In genomic region chr2:235334179-235334578, GRCh38 we compare ENCODE assay signal across 24 cellular contexts.
A peak's percentile ranks its signal among the peaks of the same experiment; 100 is the strongest.
DNase-seq lines count a peak whose midpoint lies in the region; ATAC-seq and TF ChIP-seq lines count a peak whose summit lies in the region.
"Had no signal": no experiment of that assay in that cellular context is flagged by ENCODE, and none has a peak within 500 bp of the region (broad histone marks: within the 10 kb centered on the region; RNA-seq: fewer than 3 reads in every experiment).

No MANE protein-coding gene starts in this region.

- WGBS in endodermal cell (ENCODE audit: insufficient coverage in 1 of 2, insufficient read length in 1 of 2), 2 experiments = 69 to 100% methylated on average over 2 to 4 of the region's 4 CpGs
- 70 to 71% methylated on average over 4 of the region's 4 CpGs for WGBS in aorta, 2 donors

- DNase-seq in activated CD8-positive, alpha-beta memory T cell treated with anti-CD3 and anti-CD28 coated beads, Interleukin-2, amount 50 U/mL, for 48 hours = peak; percentile 13
- DNase-seq in activated CD8-positive, alpha-beta memory T cell treated with anti-CD3 and anti-CD28 coated beads, Interleukin-2, amount 10 ng/mL, durations not matched to agents 7 days and 5 days = no peak
- DNase-seq in endodermal cell (peak; percentile 15), omental fat pad (ENCODE audit: low spot score) (no peak), aorta (no peak), endothelial cell (ENCODE audit: low spot score) (no peak), tibial artery (no peak), NCI-H510A (lab: John Stamatoyannopoulos, UW) (no peak)
- DNase-seq: C1 segment of cervical spinal cord; CD4-positive, CD25-positive, alpha-beta regulatory T cell; CD8-positive, alpha-beta memory T cell; COR-L47; DMS 273 treated with DMSO at 0.1 percent for 48 hours; DMS53; DND-41; EL; GM23248; HFFc6; IMR-90 had no signal

- H3K4me3 ChIP-seq in endodermal cell (ENCODE audit: low read length) (no peak overlapping the region), aorta (ENCODE audit: low read length in 2 of 2) (no peak overlapping the region), tibial artery (no peak overlapping the region)
- H3K4me3 ChIP-seq: GM12878, GM23248 had no signal

- ATAC-seq in activated CD8-positive, alpha-beta memory T cell treated with anti-CD3 and anti-CD28 coated beads, Interleukin-2, amount 10 ng/mL, durations not matched to agents 7 days and 5 days = no peak
- ATAC-seq in omental fat pad (ENCODE audit: low FRiP score) = peak; percentile 59
- ATAC-seq in aorta (ENCODE audit: low FRiP score) = peak; percentile 19
- ATAC-seq: GM12878, HCT116 had no signal

- no peaks in the 10 kb centered on the region for H3K4me1 Mint-ChIP-seq in activated CD8-positive, alpha-beta memory T cell treated with anti-CD3 and anti-CD28 coated beads, Interleukin-2, amount 10 ng/mL, durations not matched to agents 7 days and 5 days
- H3K4me1 Mint-ChIP-seq in endodermal cell (no peaks in the 10 kb centered on the region), endothelial cell (ENCODE audit: unreplicated experiment) (no peaks in the 10 kb centered on the region)
- H3K4me1 Mint-ChIP-seq: B cell; CD4-positive, CD25-positive, alpha-beta regulatory T cell; CD8-positive, alpha-beta memory T cell had no signal

- CTCF ChIA-PET in activated CD8-positive, alpha-beta memory T cell treated with anti-CD3 and anti-CD28 coated beads, Interleukin-2, amount 10 ng/mL, durations not matched to agents 7 days and 5 days (lab: Charles Lee) = no interaction called here

- H3K4me3 Mint-ChIP-seq in activated CD8-positive, alpha-beta memory T cell treated with anti-CD3 and anti-CD28 coated beads, Interleukin-2, amount 10 ng/mL, durations not matched to agents 7 days and 5 days = no peak overlapping the region
- H3K4me3 Mint-ChIP-seq in endodermal cell = no peak overlapping the region
- no peak overlapping the region for H3K4me3 Mint-ChIP-seq in endothelial cell (ENCODE audit: unreplicated experiment)
- H3K4me3 Mint-ChIP-seq: B cell; CD4-positive, CD25-positive, alpha-beta regulatory T cell; CD8-positive, alpha-beta memory T cell; HFFc6 had no signal

- H3K27me3 ChIP-seq in endodermal cell (ENCODE audit: control insufficient read depth, insufficient read depth, low read length, poor library complexity, severe bottlenecking) = no peaks in the 10 kb centered on the region
- no peaks in the 10 kb centered on the region for H3K27me3 ChIP-seq in aorta (ENCODE audit: control insufficient read depth in 1 of 2, insufficient read depth in 2 of 2, low read length in 1 of 2)
- H3K27me3 ChIP-seq in tibial artery = peaks cover 0 to 8% of the 10 kb centered on the region in 2 donors

- H3K9me3 Mint-ChIP-seq in activated CD8-positive, alpha-beta memory T cell treated with anti-CD3 and anti-CD28 coated beads, Interleukin-2, amount 10 ng/mL, durations not matched to agents 7 days and 5 days (ENCODE audit: low read depth) = no peaks in the 10 kb centered on the region
- H3K9me3 Mint-ChIP-seq in endodermal cell (peaks cover 10% of the 10 kb centered on the region), endothelial cell (ENCODE audit: unreplicated experiment) (peaks cover 4% of the 10 kb centered on the region)

- H3K9me3 ChIP-seq in endodermal cell (ENCODE audit: control insufficient read depth, low read length) = no peaks in the 10 kb centered on the region
- H3K9me3 ChIP-seq in aorta (ENCODE audit: control insufficient read depth, low read length) = peaks cover 8% of the 10 kb centered on the region
- peaks cover 0 to 12% (median 10%) of the 10 kb centered on the region in 3 donors for H3K9me3 ChIP-seq in tibial artery

- H3K27me3 Mint-ChIP-seq in activated CD8-positive, alpha-beta memory T cell treated with anti-CD3 and anti-CD28 coated beads, Interleukin-2, amount 10 ng/mL, durations not matched to agents 7 days and 5 days = peaks cover 7% of the 10 kb centered on the region
- H3K27me3 Mint-ChIP-seq in endodermal cell (ENCODE audit: insufficient read depth) = peaks cover 3% of the 10 kb centered on the region
- peaks cover 4% of the 10 kb centered on the region for H3K27me3 Mint-ChIP-seq in endothelial cell (ENCODE audit: unreplicated experiment)

- intact Hi-C loops in aorta (cut with DNase I) (no loop called here), tibial artery (cut with DNase I; ENCODE audit: low total_unique reads) (no loop called here)

- H3K4me1 ChIP-seq in endodermal cell (ENCODE audit: control insufficient read depth, insufficient read depth, low read length) (no peaks in the 10 kb centered on the region), aorta (ENCODE audit: control insufficient read depth in 1 of 2, insufficient read depth in 2 of 2, low read length in 2 of 2) (no peaks in the 10 kb centered on the region), tibial artery (no peaks in the 10 kb centered on the region)

- H3K27ac ChIP-seq in endodermal cell (ENCODE audit: low read depth, low read length) (no peak overlapping the region), aorta (ENCODE audit: low read depth in 1 of 2, low read length in 2 of 2) (no peak overlapping the region), tibial artery (no peak overlapping the region)
- H3K27ac ChIP-seq: 22Rv1, GM23248, HL-60 had no signal

- H3K36me3 ChIP-seq in endodermal cell (ENCODE audit: control insufficient read depth, insufficient read depth, low read length) (no peaks in the 10 kb centered on the region), aorta (ENCODE audit: control insufficient read depth in 1 of 2, insufficient read depth in 2 of 2, low read length in 1 of 2) (no peaks in the 10 kb centered on the region), tibial artery (no peaks in the 10 kb centered on the region)

- no peak for TF ChIP-seq CTCF in endodermal cell (conservative IDR thresholded peaks at IDR 0.05)
- no peak for TF ChIP-seq CTCF in omental fat pad (IDR thresholded peaks at IDR 0.05)
- no peak for TF ChIP-seq CTCF in endothelial cell (IDR thresholded peaks at IDR 0.05; ENCODE audit: unreplicated experiment)
- no peak for TF ChIP-seq CTCF in tibial artery (IDR thresholded peaks at IDR 0.05)

- no peaks in the 10 kb centered on the region for H3K36me3 Mint-ChIP-seq in activated CD8-positive, alpha-beta memory T cell treated with anti-CD3 and anti-CD28 coated beads, Interleukin-2, amount 10 ng/mL, durations not matched to agents 7 days and 5 days
- H3K36me3 Mint-ChIP-seq in endodermal cell (ENCODE audit: low read depth) (no peaks in the 10 kb centered on the region), endothelial cell (ENCODE audit: low read depth, unreplicated experiment) (no peaks in the 10 kb centered on the region)
- H3K36me3 Mint-ChIP-seq: CD4-positive, CD25-positive, alpha-beta regulatory T cell; CD8-positive, alpha-beta memory T cell had no signal

- no peak overlapping the region for H3K27ac Mint-ChIP-seq in activated CD8-positive, alpha-beta memory T cell treated with anti-CD3 and anti-CD28 coated beads, Interleukin-2, amount 10 ng/mL, durations not matched to agents 7 days and 5 days
- H3K27ac Mint-ChIP-seq in endodermal cell (no peak overlapping the region), endothelial cell (ENCODE audit: unreplicated experiment) (no peak overlapping the region)
- H3K27ac Mint-ChIP-seq: B cell; CD4-positive, CD25-positive, alpha-beta regulatory T cell; CD8-positive, alpha-beta memory T cell; HFFc6 had no signal

- H3K9ac ChIP-seq in endodermal cell (ENCODE audit: extremely low read depth, low read length, poor library complexity, severe bottlenecking) = no peak overlapping the region
- H3K9ac ChIP-seq: GM23248 had no signal

Comparison
In these comparisons a context has a peak if more than half of its experiments do, and no peak if none do; other contexts are left out.
1. DNase-seq: peak in activated CD8-positive, alpha-beta memory T cell treated with anti-CD3 and anti-CD28 coated beads, Interleukin-2, amount 50 U/mL, for 48 hours (single experiment) and endodermal cell (single experiment); none in activated CD8-positive, alpha-beta memory T cell treated with anti-CD3 and anti-CD28 coated beads, Interleukin-2, amount 10 ng/mL, durations not matched to agents 7 days and 5 days (single experiment), omental fat pad (single experiment), aorta (0 of 2), endothelial cell (single experiment), tibial artery (0 of 2) and NCI-H510A (single experiment).